8 cellular contexts compared by ENCODE assay signal in genomic region chr16:56520251-56520577, GRCh38. TPM values are rescaled to one million over a fixed set of nuclear protein-coding genes. Genes with fewer than 3 reads are reported as not detected.
DNase-seq lines count a peak whose midpoint lies in the region; ATAC-seq, FAIRE-seq and TF ChIP-seq lines count a peak whose summit lies in the region.

No MANE protein-coding gene starts in this region.

- peak overlapping the region; percentile 35 to 94 (median 90) for H3K27ac ChIP-seq in heart right ventricle
- H3K27ac ChIP-seq in K562 (ENCODE audit: extremely low read depth, low read depth, low read length) = peak overlapping the region; percentile 62
- peak overlapping the region; percentile 84 for H3K27ac ChIP-seq in upper lobe of right lung

- H3K79me2 ChIP-seq in K562 (ENCODE audit: control insufficient read depth, insufficient read depth, low read length) = no peaks in the 10 kb centered on the region

- no peak for TF ChIP-seq POLR2A in K562 (conservative IDR thresholded peaks at IDR 0.05)

- peak overlapping the region; percentile 90 for H3K4me2 ChIP-seq in K562 (ENCODE audit: insufficient read depth, low read length)

- H3K27ac Mint-ChIP-seq in memory B cell = peak overlapping the region; percentile 89

- H3K4me3 ChIP-seq in heart right ventricle = peak overlapping the region; percentile 71 to 99 (median 92)
- H3K4me3 ChIP-seq in K562 = peak overlapping the region; percentile 91
- H3K4me3 ChIP-seq in upper lobe of right lung = peak overlapping the region; percentile 72

- H3K9me3 ChIP-seq in heart right ventricle = no peaks in the 10 kb centered on the region
- no peaks in the 10 kb centered on the region for H3K9me3 ChIP-seq in K562 (replicated peaks; ENCODE audit: control insufficient read depth, insufficient read depth, low read depth, low read length)
- H3K9me3 ChIP-seq in upper lobe of right lung = no peaks in the 10 kb centered on the region

- peak overlapping the region; percentile 15 to 54; a peak in 3 of 4 replicates for H3K9ac ChIP-seq in K562 (ENCODE audit: insufficient read depth in 1 of 2, low read depth in 2 of 2, low read length in 2 of 2)

- H3K9me1 ChIP-seq in K562 (ENCODE audit: control insufficient read depth, insufficient read depth, low read length) = no peaks in the 10 kb centered on the region

- CTCF ChIA-PET in K562 (lab: Yijun Ruan, JAX; ENCODE audit: low intra/inter-chr PET ratio) = no interaction called here

- in situ Hi-C loops in K562 (cut with MboI) = no loop called here

- H4K20me1 ChIP-seq in K562 (replicated peaks; ENCODE audit: control insufficient read depth, insufficient read depth, low read length) = no peaks in the 10 kb centered on the region

- H3K27me3 Mint-ChIP-seq in memory B cell = no peaks in the 10 kb centered on the region

- 25 to 37% methylated on average over 4 of the region's 4 CpGs for WGBS in heart right ventricle, 2 donors
- WGBS in K562 (ENCODE audit: insufficient coverage, low coverage, missing lambda C conversion rate) = 22% methylated on average over 4 of the region's 4 CpGs

- H3K4me3 Mint-ChIP-seq in memory B cell = peak overlapping the region; percentile 87

- BruUV-seq in K562 (replicated peaks; lab: Mats Ljungman, UMichigan) = TSS peak; percentile 35

- no peaks in the 10 kb centered on the region for H3K36me3 Mint-ChIP-seq in memory B cell

- POLR2A ChIA-PET in K562 (lab: Yijun Ruan, JAX) = no interaction called here

- H3K4me1 Mint-ChIP-seq in memory B cell = peaks cover 18% of the 10 kb centered on the region

- no peaks in the 10 kb centered on the region for H3K9me3 Mint-ChIP-seq in memory B cell

- peak overlapping the region; percentile 99 for H2AFZ ChIP-seq in K562 (ENCODE audit: low read depth, low read length)

- DNase-seq in heart right ventricle (no peak), Right ventricle myocardium superior (no peak), K562 (ENCODE audit: extremely low read depth in 1 of 4, low spot score in 3 of 4) (no peak), memory B cell (ENCODE audit: low spot score in 2 of 2) (no peak), upper lobe of right lung (no peak), GM20000 (ENCODE audit: low spot score) (no peak)
- no peak for DNase-seq in stimulated activated CD4-positive, alpha-beta T cell treated with anti-CD3 and anti-CD28 coated beads, Interleukin-15, amount 100 ng/mL, for 24 hours

- no peak for TF ChIP-seq EP300 in K562 (IDR thresholded peaks at IDR 0.05; ENCODE audit: low read length)

- H3K36me3 ChIP-seq in heart right ventricle (no peaks in the 10 kb centered on the region), K562 (ENCODE audit: control insufficient read depth, insufficient read depth, low read length) (no peaks in the 10 kb centered on the region), upper lobe of right lung (no peaks in the 10 kb centered on the region)

- ATAC-seq in heart right ventricle (peak in 2 of 8 donors; percentile 15 to 19), Right ventricle myocardium superior (ENCODE audit: poor library complexity) (no peak), K562 (no peak), memory B cell (ENCODE audit: low read depth) (no peak), upper lobe of right lung (no peak), GM21825 (IDR thresholded peaks at IDR 0.05; ENCODE audit: unreplicated experiment) (no peak)

- FAIRE-seq in K562 (lab: Jason Lieb, UNC) = no peak

- no peak for TF ChIP-seq RAD21 in K562 (CRISPR knock-in tag; conservative IDR thresholded peaks at IDR 0.05 in 1 of 2, IDR thresholded peaks at IDR 0.05 in 1 of 2)

- H3K4me1 ChIP-seq in heart right ventricle (peaks cover 0 to 51% (median 38%) of the 10 kb centered on the region in 9 donors), K562 (replicated peaks in 1 of 2; ENCODE audit: control insufficient read depth in 2 of 2, insufficient read depth in 2 of 2, low read length in 2 of 2) (peaks cover 10 to 13% of the 10 kb centered on the region in 2 experiments), upper lobe of right lung (peaks cover 19% of the 10 kb centered on the region)

- TF ChIP-seq CTCF in heart right ventricle (IDR thresholded peaks at IDR 0.05) (no peak), K562 (IDR thresholded peaks at IDR 0.05 in 2 of 3, conservative IDR thresholded peaks at IDR 0.05 in 1 of 3; ENCODE audit: insufficient read depth in 2 of 3, low read depth in 1 of 3, low read length in 3 of 3) (no peak), upper lobe of right lung (IDR thresholded peaks at IDR 0.05) (no peak), GM20000 (IDR thresholded peaks at IDR 0.05; ENCODE audit: extremely low read depth, missing control alignments) (no peak)

- no peaks in the 10 kb centered on the region for H3K27me3 ChIP-seq in heart right ventricle
- peaks cover 0 to 4% of the 10 kb centered on the region in 2 experiments; a peak in 2 of 5 replicates for H3K27me3 ChIP-seq in K562 (ENCODE audit: control insufficient read depth in 2 of 2, insufficient read depth in 2 of 2, low read length in 2 of 2)
- no peaks in the 10 kb centered on the region for H3K27me3 ChIP-seq in upper lobe of right lung

- intact Hi-C loops in heart right ventricle (cut with DNase I) = no loop called here
- intact Hi-C loops in Right ventricle myocardium superior (cut with DNase I) = loop anchor here (5.0 kb wide), 1 partner anchor 82 kb away; no protein-coding TSS in a partner anchor
- intact Hi-C loops in K562 (cut with micrococcal nuclease) = no loop called here
- intact Hi-C loops in upper lobe of right lung (cut with DNase I) = no loop called here

TF ChIP-seq in K562, 482 proteins besides CTCF, POLR2A, EP300 and RAD21 (continues in another document):
- TF ChIP-seq ZBTB8A (IDR thresholded peaks at IDR 0.05; ENCODE audit: partially characterized antibody) (no peak), ELF4 (CRISPR knock-in tag; IDR thresholded peaks at IDR 0.05) (no peak), RBFOX2 (IDR thresholded peaks at IDR 0.05; ENCODE audit: low read depth, low read length) (no peak), SAP30 (IDR thresholded peaks at IDR 0.05; ENCODE audit: borderline replicate concordance, insufficient read depth, low read depth, low read length, poor library complexity, severe bottlenecking) (no peak), EP400 (IDR thresholded peaks at IDR 0.05) (peak; percentile 29; the same call in 1 of the 2 replicates), NCOR1 (IDR thresholded peaks at IDR 0.05) (no peak), HCFC1 (IDR thresholded peaks at IDR 0.05; ENCODE audit: low read depth, low read length) (no peak), HOXB6 (CRISPR knock-in tag; IDR thresholded peaks at IDR 0.05; ENCODE audit: borderline replicate concordance) (no peak), BHLHE40 (IDR thresholded peaks at IDR 0.05; ENCODE audit: low read length) (no peak), TAF9B (IDR thresholded peaks at IDR 0.05; ENCODE audit: partially characterized antibody) (peak; percentile 13), TCF7L2 (IDR thresholded peaks at IDR 0.05; ENCODE audit: low read depth, low read length) (no peak), FOXA1 (IDR thresholded peaks at IDR 0.05; ENCODE audit: borderline replicate concordance) (no peak)

RNA-seq across cellular contexts. Expression of gene BBS2, which starts 0.4 kb away (rescaled TPM):
- total RNA-seq in heart right ventricle (10 to 100 TPM; 37.7 to 75.9 (median 60.1) TPM), Right ventricle myocardium superior (39.0 TPM), K562 (2014; rRNA removed) (7.6 and 7.9 TPM in 2 replicates), K562 (2014; rRNA removed; fragmentation: Illumina TruSeq; extraction: Trizol) (10.6 and 12.2 TPM in 2 replicates), K562 (2015; rRNA removed; fragmentation: Illumina TruSeq; extraction: Trizol) (10.9 and 12.3 TPM in 2 replicates), K562 (2021) (6.8 and 7.2 TPM in 2 replicates), upper lobe of right lung (29.5 TPM)
- polyA plus RNA-seq in heart right ventricle (10 to 100 TPM; 11.7 to 33.0 TPM), K562 (2011; rRNA removed) (22.7 and 29.1 TPM in 2 replicates), K562 (2014; fragmentation: Illumina TruSeq; extraction: Trizol) (7.4 and 10.2 TPM in 2 replicates), K562 (2014; fragmentation: Nextera tagmentation; extraction: Ambion mirVana) (1 to 10 TPM; 4.2 to 4.4 TPM), K562 (2014; rRNA removed) (13.3 and 15.4 TPM in 2 replicates)
- total RNA-seq in K562 (2011; cell fraction: chromatin; rRNA removed; ENCODE audit: low replicate concordance) = 12.0 and 37.2 TPM in 2 replicates
- 6.0 and 12.2 TPM in 2 replicates for total RNA-seq in K562 (2011; cell fraction: nucleolus; rRNA removed)
- 9.2 and 12.9 TPM in 2 replicates for total RNA-seq in K562 (2011; cell fraction: nucleoplasm; rRNA removed)
- 7.8 and 14.4 TPM in 2 replicates for polyA plus RNA-seq in K562 (2011; cell fraction: cytosol; rRNA removed)
- polyA plus RNA-seq in K562 (2011; cell fraction: nucleus; rRNA removed) = 36.2 and 69.5 TPM in 2 replicates
- 8.7 and 16.2 TPM in 2 replicates for polyA plus RNA-seq in K562 (2012)
- polyA minus RNA-seq in K562 (2011; rRNA and poly(A)+ RNA removed) = 13.0 and 17.0 TPM in 2 replicates
- polyA minus RNA-seq in K562 (2011; cell fraction: cytosol; rRNA and poly(A)+ RNA removed) = 6.9 and 8.6 TPM in 2 replicates
- 7.1 and 24.4 TPM in 2 replicates for polyA minus RNA-seq in K562 (2011; cell fraction: nucleus; rRNA and poly(A)+ RNA removed)

RNA-seq across cellular contexts. Expression of gene MT4, which starts 44.7 kb away (rescaled TPM):
- total RNA-seq in heart right ventricle (not detected), Right ventricle myocardium superior (not detected), K562 (2014; rRNA removed) (not detected in 2 replicates), K562 (2014; rRNA removed; fragmentation: Illumina TruSeq; extraction: Trizol) (not detected in 2 replicates), K562 (2015; rRNA removed; fragmentation: Illumina TruSeq; extraction: Trizol) (not detected in 2 replicates), K562 (2021) (not detected in 2 replicates), upper lobe of right lung (not detected)
- polyA plus RNA-seq in heart right ventricle (not detected), K562 (2011; rRNA removed) (not detected in 2 replicates), K562 (2014; fragmentation: Illumina TruSeq; extraction: Trizol) (not detected in 2 replicates), K562 (2014; fragmentation: Nextera tagmentation; extraction: Ambion mirVana) (not detected), K562 (2014; rRNA removed) (not detected in 2 replicates)
- not detected in 2 replicates for total RNA-seq in K562 (2011; cell fraction: chromatin; rRNA removed; ENCODE audit: low replicate concordance)
- total RNA-seq in K562 (2011; cell fraction: nucleolus; rRNA removed) = not detected in 2 replicates
- total RNA-seq in K562 (2011; cell fraction: nucleoplasm; rRNA removed) = not detected in 2 replicates
- not detected in 2 replicates for polyA plus RNA-seq in K562 (2011; cell fraction: cytosol; rRNA removed)
- not detected in 2 replicates for polyA plus RNA-seq in K562 (2011; cell fraction: nucleus; rRNA removed)
- polyA plus RNA-seq in K562 (2012) = 1.7 TPM in 1 of 2 replicates, not detected in the other
- polyA minus RNA-seq in K562 (2011; rRNA and poly(A)+ RNA removed) = not detected in 2 replicates
- not detected in 2 replicates for polyA minus RNA-seq in K562 (2011; cell fraction: cytosol; rRNA and poly(A)+ RNA removed)
- polyA minus RNA-seq in K562 (2011; cell fraction: nucleus; rRNA and poly(A)+ RNA removed) = not detected in 2 replicates
